ENCODE assay signal across 18 cellular contexts in the genomic region with DNA sequence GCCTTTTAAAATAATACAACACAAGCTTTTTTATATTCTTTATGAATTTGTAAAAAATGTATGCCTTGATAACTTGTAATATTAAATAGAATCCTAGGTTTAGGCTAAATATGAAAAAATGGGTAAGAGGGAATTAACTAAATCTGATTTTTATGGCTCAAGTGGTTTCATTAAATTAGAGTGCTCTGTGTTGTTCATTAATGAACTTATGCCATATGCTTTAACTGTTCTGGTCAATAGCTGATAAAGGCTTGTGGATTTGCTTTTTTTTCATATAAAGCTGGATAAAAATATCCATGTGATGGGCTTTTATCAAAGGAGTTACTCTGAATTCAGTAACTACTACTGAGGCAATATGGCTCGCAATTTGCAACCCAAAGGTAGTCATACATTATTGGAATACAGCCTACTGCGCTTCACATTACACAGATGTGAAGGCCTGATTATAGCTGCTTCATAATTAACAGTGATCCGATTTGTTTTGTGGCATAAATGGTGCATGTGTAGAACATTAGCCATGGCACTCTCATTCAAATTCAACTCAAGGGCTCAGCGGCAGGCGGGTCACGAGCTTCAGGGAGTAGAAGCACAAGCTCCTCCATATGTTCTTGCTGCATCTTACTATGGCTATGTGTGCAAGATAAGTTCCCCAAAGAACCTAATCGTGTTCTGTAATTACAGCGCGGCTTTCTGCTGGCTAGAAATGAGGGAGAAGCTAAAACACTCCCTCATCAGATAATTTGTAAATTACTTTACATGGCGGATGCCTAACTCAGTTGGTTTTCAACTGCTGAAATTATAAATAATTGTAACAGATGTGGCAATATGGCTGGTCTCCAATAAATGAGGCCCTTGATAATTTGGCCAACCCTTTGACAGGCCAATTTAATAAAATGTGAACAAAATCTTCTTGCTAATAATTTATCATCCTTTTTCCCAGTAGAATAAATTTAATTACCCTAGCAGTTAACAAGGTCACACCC.
A peak's percentile ranks its signal among the peaks of the same experiment; 100 is the strongest.
DNase-seq lines count a peak whose midpoint lies in the region; ATAC-seq, FAIRE-seq and TF ChIP-seq lines count a peak whose summit lies in the region.
"Had no signal": no experiment of that assay in that cellular context is flagged by ENCODE, and none has a peak within 500 bp of the region (broad histone marks: within the 10 kb centered on the region; RNA-seq: fewer than 3 reads in every experiment).

No MANE protein-coding gene starts in this region.

- TF ChIP-seq POLR2A in GM18505 (IDR thresholded peaks at IDR 0.05; ENCODE audit: borderline replicate concordance, extremely low read depth, insufficient read depth, insufficient read length) (no peak), H54 (IDR thresholded peaks at IDR 0.05; ENCODE audit: low read depth, low read length) (no peak)

- H3K9me3 ChIP-seq in HAP-1, result no peaks in the 10 kb centered on the region
- H3K9me3 ChIP-seq: SJCRH30 had no signal

- no peak for ATAC-seq in GM18505 (IDR thresholded peaks at IDR 0.05; ENCODE audit: unreplicated experiment)
- no peak for ATAC-seq in sciatic nerve
- ATAC-seq: K562, Panc1 had no signal

- no peaks in the 10 kb centered on the region for H3K36me3 ChIP-seq in HAP-1 (replicated peaks)
- H3K36me3 ChIP-seq: SJCRH30 had no signal

- no peaks in the 10 kb centered on the region for H3K27me3 ChIP-seq in HAP-1 (ENCODE audit: low read depth)
- H3K27me3 ChIP-seq: SJCRH30 had no signal

- intact Hi-C loops in sciatic nerve (cut with DNase I), result no loop called here

- in situ Hi-C loops in HAP-1 (cut with MboI; ENCODE audit: low sequenced_read_pairs), result no loop called here

- peaks cover 27% of the 10 kb centered on the region for H3K4me1 ChIP-seq in HAP-1
- H3K4me1 ChIP-seq: SJCRH30 had no signal

- no peak for FAIRE-seq in H54 (lab: Jason Lieb, UNC)
- FAIRE-seq: K562 had no signal

- peak; percentile 56 to 57 for DNase-seq in HAP-1 (ENCODE audit: low spot score in 2 of 2)
- peak; percentile 67 to 79 for DNase-seq in NCI-H1930 (lab: John Stamatoyannopoulos, UW)
- peak; percentile 98 for DNase-seq in NCI-H82 (lab: John Stamatoyannopoulos, UW)
- DNase-seq in mesenteric fat pad (ENCODE audit: low spot score), result peak; percentile 45
- DNase-seq in H54 (ENCODE audit: insufficient read length, low spot score), result no peak
- no peak for DNase-seq in HCEC 1CT
- no peak for DNase-seq in sciatic nerve (ENCODE audit: low spot score)
- DNase-seq: ACHN, COR-L47, H9, NCI-H2029 treated with DMSO at 0.1 percent for 48 hours, NCI-H510A, SJCRH30, SW 1271, T-helper 2 cell had no signal

- no peak overlapping the region for H3K4me3 ChIP-seq in HAP-1
- H3K4me3 ChIP-seq: K562, SJCRH30 had no signal

Comparison
In these comparisons a context has a peak if more than half of its experiments do, and no peak if none do; other contexts are left out.
1. DNase-seq: peak in HAP-1 (2 of 2), NCI-H1930 (2 of 2), NCI-H82 (single experiment) and mesenteric fat pad (single experiment); none in H54 (single experiment), HCEC 1CT (single experiment) and sciatic nerve (single experiment).